ENCODE assay signal across 1 cellular context in the genomic region with DNA sequence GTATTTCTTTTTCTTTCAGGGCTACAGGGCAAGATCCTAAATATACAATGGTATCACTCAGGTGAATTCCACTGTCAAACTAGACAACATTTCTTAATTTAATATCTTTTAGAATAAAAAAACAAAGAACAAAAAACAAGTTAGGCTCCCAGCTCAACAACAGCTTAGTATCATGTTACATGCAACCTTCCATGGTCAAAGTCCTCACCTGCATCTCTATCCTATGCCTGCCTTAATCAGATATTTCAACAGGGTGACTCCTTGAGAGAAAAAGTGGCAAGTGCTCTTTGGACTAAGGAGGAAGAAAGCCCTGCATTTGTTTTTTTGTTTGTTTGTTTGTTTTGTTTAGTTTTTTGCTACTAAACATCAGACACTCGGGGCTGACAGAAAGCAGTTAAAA.
TF ChIP-seq lines count a peak whose summit lies in the region.

No MANE protein-coding gene starts in this region.

TF ChIP-seq in GM23338, 12 proteins besides CTCF, POLR2A, EP300 and RAD21 (continued from another document):
- TF ChIP-seq, protein P1, sequence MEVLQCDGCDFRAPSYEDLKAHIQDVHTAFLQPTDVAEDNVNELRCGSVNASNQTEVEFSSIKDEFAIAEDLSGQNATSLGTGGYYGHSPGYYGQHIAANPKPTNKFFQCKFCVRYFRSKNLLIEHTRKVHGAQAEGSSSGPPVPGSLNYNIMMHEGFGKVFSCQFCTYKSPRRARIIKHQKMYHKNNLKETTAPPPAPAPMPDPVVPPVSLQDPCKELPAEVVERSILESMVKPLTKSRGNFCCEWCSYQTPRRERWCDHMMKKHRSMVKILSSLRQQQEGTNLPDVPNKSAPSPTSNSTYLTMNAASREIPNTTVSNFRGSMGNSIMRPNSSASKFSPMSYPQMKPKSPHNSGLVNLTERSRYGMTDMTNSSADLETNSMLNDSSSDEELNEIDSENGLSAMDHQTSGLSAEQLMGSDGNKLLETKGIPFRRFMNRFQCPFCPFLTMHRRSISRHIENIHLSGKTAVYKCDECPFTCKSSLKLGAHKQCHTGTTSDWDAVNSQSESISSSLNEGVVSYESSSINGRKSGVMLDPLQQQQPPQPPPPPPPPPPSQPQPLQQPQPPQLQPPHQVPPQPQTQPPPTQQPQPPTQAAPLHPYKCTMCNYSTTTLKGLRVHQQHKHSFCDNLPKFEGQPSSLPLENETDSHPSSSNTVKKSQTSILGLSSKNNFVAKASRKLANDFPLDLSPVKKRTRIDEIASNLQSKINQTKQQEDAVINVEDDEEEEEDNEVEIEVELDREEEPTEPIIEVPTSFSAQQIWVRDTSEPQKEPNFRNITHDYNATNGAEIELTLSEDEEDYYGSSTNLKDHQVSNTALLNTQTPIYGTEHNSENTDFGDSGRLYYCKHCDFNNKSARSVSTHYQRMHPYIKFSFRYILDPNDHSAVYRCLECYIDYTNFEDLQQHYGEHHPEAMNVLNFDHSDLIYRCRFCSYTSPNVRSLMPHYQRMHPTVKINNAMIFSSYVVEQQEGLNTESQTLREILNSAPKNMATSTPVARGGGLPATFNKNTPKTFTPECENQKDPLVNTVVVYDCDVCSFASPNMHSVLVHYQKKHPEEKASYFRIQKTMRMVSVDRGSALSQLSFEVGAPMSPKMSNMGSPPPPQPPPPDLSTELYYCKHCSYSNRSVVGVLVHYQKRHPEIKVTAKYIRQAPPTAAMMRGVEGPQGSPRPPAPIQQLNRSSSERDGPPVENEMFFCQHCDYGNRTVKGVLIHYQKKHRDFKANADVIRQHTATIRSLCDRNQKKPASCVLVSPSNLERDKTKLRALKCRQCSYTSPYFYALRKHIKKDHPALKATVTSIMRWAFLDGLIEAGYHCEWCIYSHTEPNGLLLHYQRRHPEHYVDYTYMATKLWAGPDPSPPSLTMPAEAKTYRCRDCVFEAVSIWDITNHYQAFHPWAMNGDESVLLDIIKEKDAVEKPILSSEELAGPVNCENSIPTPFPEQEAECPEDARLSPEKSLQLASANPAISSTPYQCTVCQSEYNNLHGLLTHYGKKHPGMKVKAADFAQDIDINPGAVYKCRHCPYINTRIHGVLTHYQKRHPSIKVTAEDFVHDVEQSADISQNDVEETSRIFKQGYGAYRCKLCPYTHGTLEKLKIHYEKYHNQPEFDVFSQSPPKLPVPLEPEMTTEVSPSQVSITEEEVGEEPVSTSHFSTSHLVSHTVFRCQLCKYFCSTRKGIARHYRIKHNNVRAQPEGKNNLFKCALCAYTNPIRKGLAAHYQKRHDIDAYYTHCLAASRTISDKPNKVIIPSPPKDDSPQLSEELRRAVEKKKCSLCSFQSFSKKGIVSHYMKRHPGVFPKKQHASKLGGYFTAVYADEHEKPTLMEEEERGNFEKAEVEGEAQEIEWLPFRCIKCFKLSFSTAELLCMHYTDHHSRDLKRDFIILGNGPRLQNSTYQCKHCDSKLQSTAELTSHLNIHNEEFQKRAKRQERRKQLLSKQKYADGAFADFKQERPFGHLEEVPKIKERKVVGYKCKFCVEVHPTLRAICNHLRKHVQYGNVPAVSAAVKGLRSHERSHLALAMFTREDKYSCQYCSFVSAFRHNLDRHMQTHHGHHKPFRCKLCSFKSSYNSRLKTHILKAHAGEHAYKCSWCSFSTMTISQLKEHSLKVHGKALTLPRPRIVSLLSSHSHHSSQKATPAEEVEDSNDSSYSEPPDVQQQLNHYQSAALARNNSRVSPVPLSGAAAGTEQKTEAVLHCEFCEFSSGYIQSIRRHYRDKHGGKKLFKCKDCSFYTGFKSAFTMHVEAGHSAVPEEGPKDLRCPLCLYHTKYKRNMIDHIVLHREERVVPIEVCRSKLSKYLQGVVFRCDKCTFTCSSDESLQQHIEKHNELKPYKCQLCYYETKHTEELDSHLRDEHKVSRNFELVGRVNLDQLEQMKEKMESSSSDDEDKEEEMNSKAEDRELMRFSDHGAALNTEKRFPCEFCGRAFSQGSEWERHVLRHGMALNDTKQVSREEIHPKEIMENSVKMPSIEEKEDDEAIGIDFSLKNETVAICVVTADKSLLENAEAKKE (CRISPR knock-in tag; IDR thresholded peaks at IDR 0.05) = no peak
- TF ChIP-seq STAT1 (IDR thresholded peaks at IDR 0.05; ENCODE audit: unreplicated experiment) (no peak), EZH2 (IDR thresholded peaks at IDR 0.05; ENCODE audit: low read depth, unreplicated experiment) (no peak)
